Comparison of ENCODE assay signal across 20 cellular contexts in the genomic region with DNA sequence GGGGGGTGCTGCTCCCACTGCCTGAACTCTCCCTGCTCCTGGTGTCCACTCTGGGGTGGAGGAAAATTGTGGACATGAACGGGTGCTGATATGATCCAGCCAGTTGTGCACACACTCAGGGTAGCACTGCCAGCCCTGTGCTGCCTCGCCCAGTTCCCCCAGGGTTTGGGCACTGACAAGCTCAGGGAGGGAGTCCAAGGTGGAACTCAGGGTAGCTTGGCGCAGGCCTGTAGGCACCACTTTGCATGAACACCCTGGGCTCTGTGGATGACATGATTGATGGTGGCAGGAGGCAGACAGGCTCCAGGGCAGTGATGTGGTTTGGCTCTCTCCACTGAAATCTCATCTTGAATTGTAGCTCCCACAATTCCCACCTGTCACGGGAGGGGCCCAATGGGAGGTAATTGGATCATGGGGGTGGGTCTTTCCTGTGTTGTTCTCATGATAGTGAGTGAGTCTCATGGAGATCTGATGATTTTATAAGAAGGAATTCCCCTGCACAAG.
"Had no signal": no experiment of that assay in that cellular context is flagged by ENCODE, and none has a peak within 500 bp of the region (broad histone marks: within the 10 kb centered on the region; RNA-seq: fewer than 3 reads in every experiment).

No MANE protein-coding gene starts in this region.

- DNase-seq: activated CD4-positive, alpha-beta T cell treated with anti-CD3 and anti-CD28 coated beads for 4 hours; activated CD8-positive, alpha-beta memory T cell treated with anti-CD3 and anti-CD28 coated beads, Interleukin-2, amount 50 U/mL, for 4 hours; activated CD8-positive, alpha-beta T cell treated with anti-CD3 and anti-CD28 coated beads for 36 hours; activated gamma-delta T cell treated with Interleukin-2 at 50 U/mL for 16 hours; activated naive CD4-positive, alpha-beta T cell treated with anti-CD3 and anti-CD28 coated beads, Interleukin-2, amount 10 ng/mL, durations not matched to agents 7 days and 5 days; activated naive CD8-positive, alpha-beta T cell treated with anti-CD3 and anti-CD28 coated beads, Interleukin-2, amount 10 ng/mL, durations not matched to agents 7 days and 5 days; activated T-cell treated with anti-CD3 and anti-CD28 coated beads, Interleukin-2, amount 50 U/mL, for 72 hours; caudate nucleus; NCI-H1105 treated with DMSO at 0.1 percent for 48 hours; NCI-H1436 treated with DMSO at 0.1 percent for 48 hours; NCI-H187; NCI-H2081; NCI-H2171; NCI-H345; NCI-H510A; NCI-H526 treated with DMSO at 0.1 percent for 48 hours; NCI-H82 had no signal

- ATAC-seq: activated CD4-positive, CD25-positive, alpha-beta regulatory T cell treated with anti-CD3 and anti-CD28 coated beads, Interleukin-2, amount 50 U/mL, for 24 hours; activated CD8-positive, alpha-beta T cell treated with anti-CD3 and anti-CD28 coated beads for 36 hours; activated T-cell treated with anti-CD3 and anti-CD28 coated beads, Interleukin-2, amount 50 U/mL, for 72 hours had no signal

- H3K9me3 ChIP-seq: SJSA1 had no signal

- H3K27ac ChIP-seq: breast epithelium, SJSA1 had no signal

- H3K36me3 ChIP-seq: breast epithelium, SJSA1 had no signal

- H3K27me3 ChIP-seq: breast epithelium, SJSA1 had no signal

- H3K4me3 ChIP-seq: breast epithelium, SJSA1 had no signal

- H3K4me1 ChIP-seq: breast epithelium, SJSA1 had no signal
